Comparison of ENCODE assay signal across 8 cellular contexts in the genomic region with DNA sequence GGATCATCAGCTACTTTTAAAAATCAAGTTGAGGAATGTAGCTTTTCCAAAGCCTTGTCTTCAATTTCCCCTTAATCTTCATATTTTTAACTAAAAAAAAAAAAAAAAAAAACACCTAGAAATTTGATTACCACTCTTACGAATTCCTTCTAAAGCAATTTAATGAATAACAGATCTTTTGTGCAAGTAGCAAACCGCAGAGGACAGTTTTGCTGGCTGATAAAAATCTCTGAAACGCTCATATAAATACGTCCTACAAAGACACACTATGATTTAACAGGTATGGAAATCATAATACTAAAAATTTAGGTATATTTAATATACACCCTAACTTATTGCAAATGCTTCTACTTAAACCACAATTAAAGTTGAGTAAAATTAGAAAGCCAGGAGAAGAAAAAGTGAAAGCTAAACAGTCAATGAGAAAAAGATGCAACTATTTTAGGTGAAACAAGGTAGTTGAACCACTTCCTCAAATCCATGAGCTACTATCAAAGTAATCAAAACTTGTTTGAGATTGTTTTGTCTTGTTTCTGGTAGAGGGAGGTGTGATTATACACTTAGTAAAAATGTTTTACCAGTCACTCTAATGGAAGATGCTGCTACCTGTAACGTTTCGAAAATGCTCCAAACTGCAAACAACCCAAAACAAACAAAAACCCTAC. TPM values are rescaled to one million over a fixed set of nuclear protein-coding genes. Genes with fewer than 3 reads are reported as not detected.
DNase-seq lines count a peak whose midpoint lies in the region; ATAC-seq lines count a peak whose summit lies in the region.

No MANE protein-coding gene starts in this region.

- peak overlapping the region; percentile 99 for H3K27ac ChIP-seq in epithelial cell of prostate

- ATAC-seq in HG03095 (IDR thresholded peaks at IDR 0.05; ENCODE audit: unreplicated experiment) (no peak), HG03025 (IDR thresholded peaks at IDR 0.05; ENCODE audit: low FRiP score, unreplicated experiment) (no peak)

- DNase-seq in NCI-H345 treated with DMSO at 0.1 percent for 48 hours (lab: John Stamatoyannopoulos, UW; ENCODE audit: unreplicated experiment) = peak; percentile 26
- DNase-seq in NCI-H345 (lab: John Stamatoyannopoulos, UW) = no peak
- peak; percentile 68 for DNase-seq in NAMALWA (ENCODE audit: low spot score)
- DNase-seq in epithelial cell of prostate (ENCODE audit: low read depth, low spot score) = no peak
- DNase-seq in renal cortical epithelial cell (ENCODE audit: low read depth) = peak; percentile 66
- no peak for DNase-seq in KG1 (lab: John Stamatoyannopoulos, UW)

RNA-seq across cellular contexts. Expression of gene PAWR, which starts 2.3 kb away (rescaled TPM):
- 68.9 and 122 TPM in 2 replicates for total RNA-seq in renal cortical epithelial cell

Comparison
In these comparisons a context has a peak if more than half of its experiments do, and no peak if none do; other contexts are left out.
1. DNase-seq: peak in NCI-H345 treated with DMSO at 0.1 percent for 48 hours (single experiment), NAMALWA (single experiment) and renal cortical epithelial cell (single experiment); none in NCI-H345 (single experiment), epithelial cell of prostate (single experiment) and KG1 (single experiment).